ENCODE assay signal across 10 cellular contexts in the genomic region with DNA sequence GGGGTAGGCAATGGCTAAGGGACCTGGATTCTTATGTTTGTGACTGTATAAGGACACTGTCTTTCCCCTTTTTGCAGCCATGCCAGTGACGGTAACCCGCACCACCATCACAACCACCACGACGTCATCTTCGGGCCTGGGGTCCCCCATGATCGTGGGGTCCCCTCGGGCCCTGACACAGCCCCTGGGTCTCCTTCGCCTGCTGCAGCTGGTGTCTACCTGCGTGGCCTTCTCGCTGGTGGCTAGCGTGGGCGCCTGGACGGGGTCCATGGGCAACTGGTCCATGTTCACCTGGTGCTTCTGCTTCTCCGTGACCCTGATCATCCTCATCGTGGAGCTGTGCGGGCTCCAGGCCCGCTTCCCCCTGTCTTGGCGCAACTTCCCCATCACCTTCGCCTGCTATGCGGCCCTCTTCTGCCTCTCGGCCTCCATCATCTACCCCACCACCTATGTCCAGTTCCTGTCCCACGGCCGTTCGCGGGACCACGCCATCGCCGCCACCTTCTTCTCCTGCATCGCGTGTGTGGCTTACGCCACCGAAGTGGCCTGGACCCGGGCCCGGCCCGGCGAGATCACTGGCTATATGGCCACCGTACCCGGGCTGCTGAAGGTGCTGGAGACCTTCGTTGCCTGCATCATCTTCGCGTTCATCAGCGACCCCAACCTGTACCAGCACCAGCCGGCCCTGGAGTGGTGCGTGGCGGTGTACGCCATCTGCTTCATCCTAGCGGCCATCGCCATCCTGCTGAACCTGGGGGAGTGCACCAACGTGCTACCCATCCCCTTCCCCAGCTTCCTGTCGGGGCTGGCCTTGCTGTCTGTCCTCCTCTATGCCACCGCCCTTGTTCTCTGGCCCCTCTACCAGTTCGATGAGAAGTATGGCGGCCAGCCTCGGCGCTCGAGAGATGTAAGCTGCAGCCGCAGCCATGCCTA. TPM values are rescaled to one million over a fixed set of nuclear protein-coding genes. Genes with fewer than 3 reads are reported as not detected.
DNase-seq lines count a peak whose midpoint lies in the region; ATAC-seq and TF ChIP-seq lines count a peak whose summit lies in the region.
"Had no signal": no experiment of that assay in that cellular context is flagged by ENCODE, and none has a peak within 500 bp of the region (broad histone marks: within the 10 kb centered on the region; RNA-seq: fewer than 3 reads in every experiment).

No MANE protein-coding gene starts in this region.

- no peak for TF ChIP-seq CTCF in left ventricle myocardium inferior (IDR thresholded peaks at IDR 0.05; ENCODE audit: borderline replicate concordance)

- no peak overlapping the region for H2BK12ac ChIP-seq in mesenchymal stem cell (ENCODE audit: low read length in 2 of 2)

- peaks cover 4% of the 10 kb centered on the region for H3K9me3 Mint-ChIP-seq in T-helper 2 cell treated with Interferon-gamma antibody and Interleukin-4, amounts not matched to agents 5 μg/mL and 100 μg/mL, for 36 hours

- H3K18ac ChIP-seq in mesenchymal stem cell (ENCODE audit: low read depth in 1 of 2, low read length in 2 of 2) = no peak overlapping the region

- H2AFZ ChIP-seq in mesenchymal stem cell (ENCODE audit: low read depth, low read length) = no peak overlapping the region

- peaks cover 48% of the 10 kb centered on the region for H3K36me3 Mint-ChIP-seq in T-helper 2 cell treated with Interferon-gamma antibody and Interleukin-4, amounts not matched to agents 5 μg/mL and 100 μg/mL, for 36 hours (ENCODE audit: low read depth)

- H3K4me2 ChIP-seq in mesenchymal stem cell (ENCODE audit: low read length, poor library complexity, severe bottlenecking) = no peak overlapping the region

- intact Hi-C loops in Right ventricle myocardium superior (cut with DNase I) (no loop called here), left ventricle myocardium inferior (cut with micrococcal nuclease) (no loop called here)

- no peak overlapping the region for H2BK120ac ChIP-seq in mesenchymal stem cell (ENCODE audit: low read depth, low read length)

- H3K9ac ChIP-seq in mesenchymal stem cell (ENCODE audit: low read length) = no peak overlapping the region

- H3K4ac ChIP-seq in mesenchymal stem cell (ENCODE audit: low read depth in 1 of 2, low read length in 2 of 2) = no peak overlapping the region

- H2AK5ac ChIP-seq in mesenchymal stem cell (ENCODE audit: low read length, severe bottlenecking) = no peak overlapping the region

- no peak overlapping the region for H4K8ac ChIP-seq in mesenchymal stem cell (ENCODE audit: low read length)

- H3K4me3 Mint-ChIP-seq in T-helper 2 cell treated with Interferon-gamma antibody and Interleukin-4, amounts not matched to agents 5 μg/mL and 100 μg/mL, for 36 hours = peak overlapping the region; percentile 79

- in situ Hi-C loops in HAP-1 (cut with MboI; ENCODE audit: low sequenced_read_pairs) = no loop called here

- no peak overlapping the region for H2BK15ac ChIP-seq in mesenchymal stem cell (ENCODE audit: low read depth, poor library complexity, severe bottlenecking)

- no peaks in the 10 kb centered on the region for H3K9me3 ChIP-seq in left ventricle myocardium inferior (replicated peaks)
- no peaks in the 10 kb centered on the region for H3K9me3 ChIP-seq in mesenchymal stem cell (ENCODE audit: control insufficient read depth, low read length)
- H3K9me3 ChIP-seq in HAP-1 = no peaks in the 10 kb centered on the region

- peak overlapping the region; percentile 92 for H3K27ac Mint-ChIP-seq in T-helper 2 cell treated with Interferon-gamma antibody and Interleukin-4, amounts not matched to agents 5 μg/mL and 100 μg/mL, for 36 hours

- ATAC-seq in Right ventricle myocardium superior (ENCODE audit: poor library complexity) (no peak), HG03457 (IDR thresholded peaks at IDR 0.05; ENCODE audit: unreplicated experiment) (no peak), HG02642 (IDR thresholded peaks at IDR 0.05; ENCODE audit: poor library complexity, unreplicated experiment) (no peak)

- no peak overlapping the region for H3K27ac ChIP-seq in left ventricle myocardium inferior (replicated peaks)
- H3K27ac ChIP-seq in mesenchymal stem cell (ENCODE audit: low read length, poor library complexity, severe bottlenecking) = no peak overlapping the region

- no peaks in the 10 kb centered on the region for H3K27me3 Mint-ChIP-seq in T-helper 2 cell treated with Interferon-gamma antibody and Interleukin-4, amounts not matched to agents 5 μg/mL and 100 μg/mL, for 36 hours (ENCODE audit: low read depth)

- H3K4me1 ChIP-seq in left ventricle myocardium inferior (peaks cover 54% of the 10 kb centered on the region), mesenchymal stem cell (ENCODE audit: control insufficient read depth, insufficient read depth, low read depth, low read length) (peaks cover 11% of the 10 kb centered on the region), HAP-1 (no peaks in the 10 kb centered on the region)

- peak; percentile 43 for DNase-seq in Right ventricle myocardium superior
- DNase-seq in left ventricle myocardium inferior = no peak
- no peak for DNase-seq in T-helper 2 cell treated with Interferon-gamma antibody and Interleukin-4, amounts not matched to agents 5 μg/mL and 100 μg/mL, for 36 hours (ENCODE audit: low spot score)
- peak; percentile 60 for DNase-seq in mesenchymal stem cell
- no peak for DNase-seq in occipital lobe (lab: John Stamatoyannopoulos, UW)
- DNase-seq in HAP-1 (ENCODE audit: low spot score in 2 of 2) = no peak
- DNase-seq: AML-193, foreskin melanocyte had no signal

- H3K36me3 ChIP-seq in left ventricle myocardium inferior (peaks cover 50% of the 10 kb centered on the region), mesenchymal stem cell (ENCODE audit: control insufficient read depth in 1 of 2, insufficient read depth in 2 of 2, low read depth in 1 of 2, low read length in 2 of 2) (peaks cover 37% of the 10 kb centered on the region in 2 experiments), HAP-1 (replicated peaks) (peaks cover 10% of the 10 kb centered on the region)

- H2BK5ac ChIP-seq in mesenchymal stem cell (ENCODE audit: low read depth, low read length, poor library complexity, severe bottlenecking) = no peak overlapping the region

- H3K79me1 ChIP-seq in mesenchymal stem cell (replicated peaks; ENCODE audit: low read length, poor library complexity, severe bottlenecking) = peaks cover 20% of the 10 kb centered on the region

- 96% methylated on average over 57 of the region's 57 CpGs for WGBS in mesenchymal stem cell

- no peaks in the 10 kb centered on the region for H3K27me3 ChIP-seq in left ventricle myocardium inferior (ENCODE audit: low read depth)
- H3K27me3 ChIP-seq in mesenchymal stem cell (ENCODE audit: control insufficient read depth in 1 of 2, insufficient read depth in 1 of 2, low read length in 2 of 2) = no peaks in the 10 kb centered on the region
- H3K27me3 ChIP-seq in HAP-1 (ENCODE audit: low read depth) = no peaks in the 10 kb centered on the region

- H3K4me3 ChIP-seq in left ventricle myocardium inferior = no peak overlapping the region
- H3K4me3 ChIP-seq in mesenchymal stem cell (ENCODE audit: insufficient read depth in 1 of 2, low read depth in 1 of 2, low read length in 2 of 2) = peak overlapping the region in 1 of 2 experiments; percentile 22
- no peak overlapping the region for H3K4me3 ChIP-seq in HAP-1

- peaks cover 49% of the 10 kb centered on the region for H3K4me1 Mint-ChIP-seq in T-helper 2 cell treated with Interferon-gamma antibody and Interleukin-4, amounts not matched to agents 5 μg/mL and 100 μg/mL, for 36 hours (ENCODE audit: low read depth)

- peak overlapping the region; percentile 75 for H4K91ac ChIP-seq in mesenchymal stem cell (ENCODE audit: low read length)

- no peak overlapping the region for H3K14ac ChIP-seq in mesenchymal stem cell (ENCODE audit: low read length in 2 of 2)

- no peak overlapping the region for H3K23ac ChIP-seq in mesenchymal stem cell (ENCODE audit: low read length in 2 of 2)

RNA-seq across cellular contexts. Expression of gene MYADM, which starts 6.0 kb away (rescaled TPM):
- total RNA-seq in Right ventricle myocardium superior (115 TPM), left ventricle myocardium inferior (96.0 TPM), occipital lobe (3.3 TPM)
- 318 TPM for polyA plus RNA-seq in mesenchymal stem cell (2013, experiment 1 of 2)
- 307 TPM for polyA plus RNA-seq in mesenchymal stem cell (2013, experiment 2 of 2)

RNA-seq across cellular contexts. Expression of gene PRKCG, which starts 8.3 kb away (rescaled TPM):
- total RNA-seq in Right ventricle myocardium superior (not detected), left ventricle myocardium inferior (not detected), occipital lobe (1.7 TPM)
- 0.03 TPM for polyA plus RNA-seq in mesenchymal stem cell (2013, experiment 1 of 2)
- polyA plus RNA-seq in mesenchymal stem cell (2013, experiment 2 of 2) = 0.05 TPM

RNA-seq across cellular contexts. Expression of gene CACNG7, which starts 35.4 kb away (rescaled TPM):
- total RNA-seq in Right ventricle myocardium superior = not detected
- total RNA-seq in left ventricle myocardium inferior = not detected
- polyA plus RNA-seq in mesenchymal stem cell (2013, experiment 1 of 2) = 0.03 TPM
- polyA plus RNA-seq in mesenchymal stem cell (2013, experiment 2 of 2) = 0.03 TPM
- 10.9 TPM for total RNA-seq in occipital lobe

RNA-seq across cellular contexts. Expression of gene NLRP12, which starts 49.6 kb away (rescaled TPM):
- total RNA-seq in Right ventricle myocardium superior (0.22 TPM), left ventricle myocardium inferior (0.22 TPM), occipital lobe (0.16 TPM)
- not detected for polyA plus RNA-seq in mesenchymal stem cell (2013, experiment 1 of 2)
- polyA plus RNA-seq in mesenchymal stem cell (2013, experiment 2 of 2) = not detected

Comparison
In these comparisons a context has a peak if more than half of its experiments do, and no peak if none do; other contexts are left out.
1. DNase-seq: peak in Right ventricle myocardium superior (single experiment) and mesenchymal stem cell (single experiment); none in left ventricle myocardium inferior (single experiment), T-helper 2 cell treated with Interferon-gamma antibody and Interleukin-4, amounts not matched to agents 5 μg/mL and 100 μg/mL, for 36 hours (single experiment), occipital lobe (single experiment) and HAP-1 (0 of 2).
2. RNA of gene MYADM, which starts 6.0 kb away (total RNA-seq): 115 TPM in Right ventricle myocardium superior (single experiment) and 96.0 TPM in left ventricle myocardium inferior (single experiment); 3.3 TPM in occipital lobe (single experiment); every median in the first group is over 10 times any median in the second.
3. RNA of gene CACNG7, which starts 35.4 kb away (total RNA-seq): 10.9 TPM in occipital lobe (single experiment); not detected in Right ventricle myocardium superior (single experiment) and not detected in left ventricle myocardium inferior (single experiment); every median in the first group is over 10 times any median in the second.